6 cellular contexts compared by ENCODE assay signal in genomic region chr19:42550521-42550920, GRCh38. TPM values are rescaled to one million over a fixed set of nuclear protein-coding genes. Genes with fewer than 3 reads are reported as not detected.
"Had no signal": no experiment of that assay in that cellular context is flagged by ENCODE, and none has a peak within 500 bp of the region (broad histone marks: within the 10 kb centered on the region; RNA-seq: fewer than 3 reads in every experiment).

No MANE protein-coding gene starts in this region.

RNA-seq across cellular contexts. Expression of gene CEACAM1, which starts 22.2 kb away (rescaled TPM):
- total RNA-seq: GM23248, HT1080, IMR-90 had no signal

RNA-seq across cellular contexts. Expression of gene CEACAM8, which starts 44.2 kb away (rescaled TPM):
- total RNA-seq: GM23248, H1, H9, HT1080, IMR-90, K562 had no signal
